ENCODE assay signal across 1 cellular context in the genomic region with DNA sequence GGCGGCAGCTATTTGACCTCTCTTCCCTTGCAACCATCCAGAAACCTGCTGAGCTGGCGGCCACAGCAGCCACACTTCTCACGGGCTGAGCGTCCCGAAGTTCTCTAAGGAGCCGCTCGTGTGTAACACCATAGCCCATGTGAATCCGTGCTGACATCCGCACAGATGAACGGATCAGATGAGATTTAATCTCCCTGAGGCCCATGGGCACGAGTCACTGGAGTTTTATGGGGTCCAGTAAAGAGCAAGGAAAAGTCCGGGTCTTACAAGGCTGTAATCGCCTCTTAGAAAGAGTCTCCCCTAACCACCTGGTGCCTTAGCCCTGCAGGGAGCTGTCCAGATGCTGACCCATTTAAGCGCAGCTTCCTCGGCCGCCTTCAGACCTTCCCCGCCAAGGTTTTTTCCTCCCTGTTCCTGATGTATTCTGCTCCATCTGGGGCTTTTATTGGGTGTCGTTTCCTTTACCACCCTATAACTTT.
TF ChIP-seq lines count a peak whose summit lies in the region.

No MANE protein-coding gene starts in this region.

TF ChIP-seq in PFSK-1, 5 proteins besides CTCF, POLR2A, EP300 and RAD21 (continued from another document):
- TF ChIP-seq SIN3A (IDR thresholded peaks at IDR 0.05; ENCODE audit: borderline replicate concordance, insufficient read depth, low read length) (peak; percentile 41; the same call in 1 of the 2 replicates), POLR2AphosphoS5 (IDR thresholded peaks at IDR 0.05; ENCODE audit: low read depth, low read length) (no peak)
TF ChIP-seq in PFSK-1: peak in this region for 2.
